13 cellular contexts compared by ENCODE assay signal in the genomic region with DNA sequence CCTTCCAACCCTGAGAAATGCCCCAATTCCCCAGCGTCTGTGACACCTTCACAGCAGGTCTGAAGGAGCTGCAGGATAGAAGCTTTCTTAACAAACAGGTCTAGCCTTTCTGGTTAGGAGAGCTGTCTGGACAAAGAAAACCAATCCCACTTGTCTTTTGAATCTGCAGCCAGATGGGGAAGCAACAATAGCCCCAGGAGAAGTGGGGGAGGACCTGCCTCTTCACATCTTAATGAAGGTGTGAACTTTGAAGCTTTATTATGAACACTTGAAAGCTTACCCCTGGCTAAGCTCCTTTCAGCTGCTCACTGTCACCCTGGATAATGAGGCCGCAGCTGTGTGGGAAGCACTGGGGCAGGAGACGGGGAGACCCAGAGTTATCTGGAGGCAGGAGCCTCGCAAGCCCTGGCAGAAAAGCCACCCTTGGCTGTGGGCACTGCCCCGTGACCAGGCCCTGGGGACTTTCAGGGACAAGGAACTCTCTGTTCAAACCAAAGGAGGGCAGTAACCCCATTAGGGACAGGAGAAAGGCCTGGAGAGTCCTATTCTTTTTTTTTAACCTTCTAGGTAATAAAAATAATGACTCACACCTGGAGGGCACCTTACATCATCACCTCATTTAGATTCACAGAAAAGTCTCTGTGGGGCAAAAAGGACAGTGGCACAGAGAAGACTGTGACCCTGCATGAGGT.
DNase-seq lines count a peak whose midpoint lies in the region; ATAC-seq and TF ChIP-seq lines count a peak whose summit lies in the region.
"Had no signal": no experiment of that assay in that cellular context is flagged by ENCODE, and none has a peak within 500 bp of the region (broad histone marks: within the 10 kb centered on the region; RNA-seq: fewer than 3 reads in every experiment).

No MANE protein-coding gene starts in this region.

- H3K27me3 ChIP-seq in GM23338 (ENCODE audit: insufficient read depth) = no peaks in the 10 kb centered on the region
- H3K27me3 ChIP-seq in ascending aorta = no peaks in the 10 kb centered on the region

- H3K36me3 Mint-ChIP-seq in GM23338 (ENCODE audit: low read depth) = no peaks in the 10 kb centered on the region
- no peaks in the 10 kb centered on the region for H3K36me3 Mint-ChIP-seq in brain
- H3K36me3 Mint-ChIP-seq: CD4-positive, CD25-positive, alpha-beta regulatory T cell; IgD-negative memory B cell had no signal

- no peaks in the 10 kb centered on the region for H3K9me3 ChIP-seq in ascending aorta
- H3K9me3 ChIP-seq: stomach had no signal

- H3K4me3 Mint-ChIP-seq in GM23338 = no peak overlapping the region
- H3K4me3 Mint-ChIP-seq in brain = peak overlapping the region in 1 of 5 experiments; percentile 35
- H3K4me3 Mint-ChIP-seq: activated B cell treated with CpG ODN at 0.5 μM for 24 hours; CD4-positive, CD25-positive, alpha-beta regulatory T cell; IgD-negative memory B cell had no signal

- DNase-seq in GM23338 (ENCODE audit: low spot score) = no peak
- DNase-seq in NCI-H187 treated with DMSO at 0.1 percent for 48 hours (lab: John Stamatoyannopoulos, UW) = peak; percentile 59
- DNase-seq in posterior cingulate gyrus = peak in 6 of 10 donors; percentile 14 to 79 (median 33)
- no peak for DNase-seq in H4 (ENCODE audit: low spot score)
- DNase-seq in ascending aorta (ENCODE audit: low spot score in 2 of 2) = no peak
- DNase-seq in stimulated activated CD4-positive, alpha-beta T cell treated with anti-CD3 and anti-CD28 coated beads, Interleukin-15, amount 100 ng/mL, for 24 hours = no peak
- DNase-seq: activated B cell treated with CpG ODN at 0.5 μM for 24 hours; CD4-positive, CD25-positive, alpha-beta regulatory T cell; GM23248; NCI-H226; stomach had no signal

- TF ChIP-seq CTCF in GM23338 (conservative IDR thresholded peaks at IDR 0.05; ENCODE audit: low read depth in 2 of 2) = no peak
- TF ChIP-seq CTCF in brain (conservative IDR thresholded peaks at IDR 0.05) = no peak
- no peak for TF ChIP-seq CTCF in ascending aorta (IDR thresholded peaks at IDR 0.05)

- H3K9me3 Mint-ChIP-seq in GM23338 = no peaks in the 10 kb centered on the region
- peaks cover 0 to 7% (median 0%) of the 10 kb centered on the region in 5 experiments for H3K9me3 Mint-ChIP-seq in brain
- H3K9me3 Mint-ChIP-seq: activated B cell treated with CpG ODN at 0.5 μM for 24 hours, IgD-negative memory B cell had no signal

- no peaks in the 10 kb centered on the region for H3F3A ChIP-seq in GM23338 (replicated peaks; ENCODE audit: low read depth)

- ATAC-seq in GM23338 = peak; percentile 88

- H3K4me1 ChIP-seq in GM23338 (ENCODE audit: insufficient read depth) (no peaks in the 10 kb centered on the region), ascending aorta (no peaks in the 10 kb centered on the region)
- H3K4me1 ChIP-seq: stomach had no signal

- H4K20me1 ChIP-seq in GM23338 (replicated peaks; ENCODE audit: insufficient read depth) = no peaks in the 10 kb centered on the region

- H3K27ac Mint-ChIP-seq in GM23338 (no peak overlapping the region), brain (peak overlapping the region; percentile 15 to 98 (median 90))
- H3K27ac Mint-ChIP-seq: activated B cell treated with CpG ODN at 0.5 μM for 24 hours, IgD-negative memory B cell had no signal

- no peak overlapping the region for H3K4me2 ChIP-seq in GM23338

- no peak overlapping the region for H3K27ac ChIP-seq in GM23338 (ENCODE audit: low read depth)
- H3K27ac ChIP-seq in ascending aorta = no peak overlapping the region
- H3K27ac ChIP-seq: GM23248, stomach had no signal

- H3K4me3 ChIP-seq in GM23338 (no peak overlapping the region), ascending aorta (no peak overlapping the region)
- H3K4me3 ChIP-seq: GM23248, stomach had no signal

- intact Hi-C loops in posterior cingulate gyrus (cut with DNase I) = no loop called here
- intact Hi-C loops in ascending aorta (cut with DNase I) = no loop called here

- peak overlapping the region; percentile 84 for H2AFZ ChIP-seq in GM23338
- H2AFZ ChIP-seq: GM23248 had no signal

- no peaks in the 10 kb centered on the region for H3K36me3 ChIP-seq in GM23338 (ENCODE audit: insufficient read depth)
- H3K36me3 ChIP-seq in ascending aorta = no peaks in the 10 kb centered on the region
- H3K36me3 ChIP-seq: stomach had no signal

- H3K4me1 Mint-ChIP-seq in GM23338 (peaks cover 6% of the 10 kb centered on the region), brain (peaks cover 14% of the 10 kb centered on the region)
- H3K4me1 Mint-ChIP-seq: activated B cell treated with CpG ODN at 0.5 μM for 24 hours; CD4-positive, CD25-positive, alpha-beta regulatory T cell; IgD-negative memory B cell had no signal

- H3K79me2 ChIP-seq in GM23338 (replicated peaks; ENCODE audit: insufficient read depth) = no peaks in the 10 kb centered on the region

- H3K9me2 ChIP-seq in GM23338 (ENCODE audit: insufficient read depth) = no peaks in the 10 kb centered on the region

- H3K27me3 Mint-ChIP-seq in GM23338 (ENCODE audit: insufficient read depth, low read depth, poor library complexity) (no peaks in the 10 kb centered on the region), brain (no peaks in the 10 kb centered on the region)
- H3K27me3 Mint-ChIP-seq: CD4-positive, CD25-positive, alpha-beta regulatory T cell had no signal

TF ChIP-seq in GM23338, 12 proteins besides CTCF, POLR2A, EP300 and RAD21 (continues in another document):
- TF ChIP-seq, protein P1, sequence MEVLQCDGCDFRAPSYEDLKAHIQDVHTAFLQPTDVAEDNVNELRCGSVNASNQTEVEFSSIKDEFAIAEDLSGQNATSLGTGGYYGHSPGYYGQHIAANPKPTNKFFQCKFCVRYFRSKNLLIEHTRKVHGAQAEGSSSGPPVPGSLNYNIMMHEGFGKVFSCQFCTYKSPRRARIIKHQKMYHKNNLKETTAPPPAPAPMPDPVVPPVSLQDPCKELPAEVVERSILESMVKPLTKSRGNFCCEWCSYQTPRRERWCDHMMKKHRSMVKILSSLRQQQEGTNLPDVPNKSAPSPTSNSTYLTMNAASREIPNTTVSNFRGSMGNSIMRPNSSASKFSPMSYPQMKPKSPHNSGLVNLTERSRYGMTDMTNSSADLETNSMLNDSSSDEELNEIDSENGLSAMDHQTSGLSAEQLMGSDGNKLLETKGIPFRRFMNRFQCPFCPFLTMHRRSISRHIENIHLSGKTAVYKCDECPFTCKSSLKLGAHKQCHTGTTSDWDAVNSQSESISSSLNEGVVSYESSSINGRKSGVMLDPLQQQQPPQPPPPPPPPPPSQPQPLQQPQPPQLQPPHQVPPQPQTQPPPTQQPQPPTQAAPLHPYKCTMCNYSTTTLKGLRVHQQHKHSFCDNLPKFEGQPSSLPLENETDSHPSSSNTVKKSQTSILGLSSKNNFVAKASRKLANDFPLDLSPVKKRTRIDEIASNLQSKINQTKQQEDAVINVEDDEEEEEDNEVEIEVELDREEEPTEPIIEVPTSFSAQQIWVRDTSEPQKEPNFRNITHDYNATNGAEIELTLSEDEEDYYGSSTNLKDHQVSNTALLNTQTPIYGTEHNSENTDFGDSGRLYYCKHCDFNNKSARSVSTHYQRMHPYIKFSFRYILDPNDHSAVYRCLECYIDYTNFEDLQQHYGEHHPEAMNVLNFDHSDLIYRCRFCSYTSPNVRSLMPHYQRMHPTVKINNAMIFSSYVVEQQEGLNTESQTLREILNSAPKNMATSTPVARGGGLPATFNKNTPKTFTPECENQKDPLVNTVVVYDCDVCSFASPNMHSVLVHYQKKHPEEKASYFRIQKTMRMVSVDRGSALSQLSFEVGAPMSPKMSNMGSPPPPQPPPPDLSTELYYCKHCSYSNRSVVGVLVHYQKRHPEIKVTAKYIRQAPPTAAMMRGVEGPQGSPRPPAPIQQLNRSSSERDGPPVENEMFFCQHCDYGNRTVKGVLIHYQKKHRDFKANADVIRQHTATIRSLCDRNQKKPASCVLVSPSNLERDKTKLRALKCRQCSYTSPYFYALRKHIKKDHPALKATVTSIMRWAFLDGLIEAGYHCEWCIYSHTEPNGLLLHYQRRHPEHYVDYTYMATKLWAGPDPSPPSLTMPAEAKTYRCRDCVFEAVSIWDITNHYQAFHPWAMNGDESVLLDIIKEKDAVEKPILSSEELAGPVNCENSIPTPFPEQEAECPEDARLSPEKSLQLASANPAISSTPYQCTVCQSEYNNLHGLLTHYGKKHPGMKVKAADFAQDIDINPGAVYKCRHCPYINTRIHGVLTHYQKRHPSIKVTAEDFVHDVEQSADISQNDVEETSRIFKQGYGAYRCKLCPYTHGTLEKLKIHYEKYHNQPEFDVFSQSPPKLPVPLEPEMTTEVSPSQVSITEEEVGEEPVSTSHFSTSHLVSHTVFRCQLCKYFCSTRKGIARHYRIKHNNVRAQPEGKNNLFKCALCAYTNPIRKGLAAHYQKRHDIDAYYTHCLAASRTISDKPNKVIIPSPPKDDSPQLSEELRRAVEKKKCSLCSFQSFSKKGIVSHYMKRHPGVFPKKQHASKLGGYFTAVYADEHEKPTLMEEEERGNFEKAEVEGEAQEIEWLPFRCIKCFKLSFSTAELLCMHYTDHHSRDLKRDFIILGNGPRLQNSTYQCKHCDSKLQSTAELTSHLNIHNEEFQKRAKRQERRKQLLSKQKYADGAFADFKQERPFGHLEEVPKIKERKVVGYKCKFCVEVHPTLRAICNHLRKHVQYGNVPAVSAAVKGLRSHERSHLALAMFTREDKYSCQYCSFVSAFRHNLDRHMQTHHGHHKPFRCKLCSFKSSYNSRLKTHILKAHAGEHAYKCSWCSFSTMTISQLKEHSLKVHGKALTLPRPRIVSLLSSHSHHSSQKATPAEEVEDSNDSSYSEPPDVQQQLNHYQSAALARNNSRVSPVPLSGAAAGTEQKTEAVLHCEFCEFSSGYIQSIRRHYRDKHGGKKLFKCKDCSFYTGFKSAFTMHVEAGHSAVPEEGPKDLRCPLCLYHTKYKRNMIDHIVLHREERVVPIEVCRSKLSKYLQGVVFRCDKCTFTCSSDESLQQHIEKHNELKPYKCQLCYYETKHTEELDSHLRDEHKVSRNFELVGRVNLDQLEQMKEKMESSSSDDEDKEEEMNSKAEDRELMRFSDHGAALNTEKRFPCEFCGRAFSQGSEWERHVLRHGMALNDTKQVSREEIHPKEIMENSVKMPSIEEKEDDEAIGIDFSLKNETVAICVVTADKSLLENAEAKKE (CRISPR knock-in tag; IDR thresholded peaks at IDR 0.05) = peak; percentile 80
- TF ChIP-seq POLR2AphosphoS5 (IDR thresholded peaks at IDR 0.05; ENCODE audit: low read depth) = no peak
- no peak for TF ChIP-seq ZNF331 (CRISPR knock-in tag; IDR thresholded peaks at IDR 0.05; ENCODE audit: low read depth)
- no peak for TF ChIP-seq STAT1 (IDR thresholded peaks at IDR 0.05; ENCODE audit: unreplicated experiment)
- no peak for TF ChIP-seq EZH2phosphoT487 (IDR thresholded peaks at IDR 0.05; ENCODE audit: unreplicated experiment)
- TF ChIP-seq ZNF114 (CRISPR knock-in tag; IDR thresholded peaks at IDR 0.05) = no peak

Comparison
In these comparisons a context has a peak if more than half of its experiments do, and no peak if none do; other contexts are left out.
1. DNase-seq: peak in NCI-H187 treated with DMSO at 0.1 percent for 48 hours (single experiment) and posterior cingulate gyrus (6 of 10); none in GM23338 (single experiment), H4 (single experiment), ascending aorta (0 of 2) and stimulated activated CD4-positive, alpha-beta T cell treated with anti-CD3 and anti-CD28 coated beads, Interleukin-15, amount 100 ng/mL, for 24 hours (single experiment).